Comparison of ENCODE assay signal across 1 cellular context in genomic region chr9:111910428-111910827, GRCh38.
TF ChIP-seq lines count a peak whose summit lies in the region.

No MANE protein-coding gene starts in this region.

TF ChIP-seq in GM12878, 131 proteins besides CTCF, POLR2A, EP300 and RAD21 (continued from another document):
- TF ChIP-seq RFX5 (IDR thresholded peaks at IDR 0.05; ENCODE audit: low read depth, low read length) (no peak), ZBTB33 (IDR thresholded peaks at IDR 0.05) (0 out of 2 replicates have a peak, but pooled peaks have one; percentile 11), IKZF1 (conservative IDR thresholded peaks at IDR 0.05) (0 out of 2 replicates have a peak, but pooled peaks have one; percentile 44), CHD4 (IDR thresholded peaks at IDR 0.05) (no peak), MEF2A (IDR thresholded peaks at IDR 0.05; ENCODE audit: insufficient read depth, low read depth, low read length) (no peak), ZBTB4 (CRISPR knock-in tag; IDR thresholded peaks at IDR 0.05) (no peak), RB1 (IDR thresholded peaks at IDR 0.05; ENCODE audit: borderline replicate concordance) (no peak), HDAC2 (IDR thresholded peaks at IDR 0.05) (no peak), SIN3A (IDR thresholded peaks at IDR 0.05; ENCODE audit: low read depth, low read length) (no peak), CBX3 (IDR thresholded peaks at IDR 0.05; ENCODE audit: borderline replicate concordance, low read depth) (no peak), HDAC6 (IDR thresholded peaks at IDR 0.05; ENCODE audit: unreplicated experiment) (no peak), HDGF (IDR thresholded peaks at IDR 0.05) (no peak; the same call in 1 of the 2 replicates), WRNIP1 (IDR thresholded peaks at IDR 0.05; ENCODE audit: borderline replicate concordance, low read depth, low read length) (no peak), E2F8 (IDR thresholded peaks at IDR 0.05; ENCODE audit: low read depth, partially characterized antibody) (no peak), KDM1A (IDR thresholded peaks at IDR 0.05; ENCODE audit: borderline replicate concordance) (no peak), LARP7 (IDR thresholded peaks at IDR 0.05) (no peak), MLLT1 (IDR thresholded peaks at IDR 0.05) (peak; percentile 67; the same call in 1 of the 2 replicates), PAX8 (IDR thresholded peaks at IDR 0.05) (no peak), IKZF2 (IDR thresholded peaks at IDR 0.05) (peak; percentile 66 to 81)
TF ChIP-seq in GM12878: peak in this region for 28.
